ENCODE assay signal across 24 cellular contexts in genomic region chr2:232897971-232898408, GRCh38. TPM values are rescaled to one million over a fixed set of nuclear protein-coding genes. Genes with fewer than 3 reads are reported as not detected.
DNase-seq lines count a peak whose midpoint lies in the region; ATAC-seq and TF ChIP-seq lines count a peak whose summit lies in the region.
"Had no signal": no experiment of that assay in that cellular context is flagged by ENCODE, and none has a peak within 500 bp of the region (broad histone marks: within the 10 kb centered on the region; RNA-seq: fewer than 3 reads in every experiment).

No MANE protein-coding gene starts in this region.

- TF ChIP-seq CTCF in type B pancreatic cell (conservative IDR thresholded peaks at IDR 0.05): no peak

- intact Hi-C loops in activated T-helper 2 cell treated with anti-CD3 and anti-CD28 coated beads, Interferon-gamma antibody, Interleukin-2, Interleukin-4, amounts not matched to agents 10 μg/mL and 5 μg/mL and 100 μg/mL, durations not matched to agents 14 hours and 24 hours and 36 hours (cut with micrococcal nuclease): loop anchor here (5.0 to 10.0 kb wide), 2 partner anchors 167 to 349 kb away; partner anchors contain the start of gene INPP5D

- CTCF ChIA-PET in activated CD4-positive, alpha-beta T cell treated with anti-CD3 and anti-CD28 coated beads, Interleukin-2, amount 10 ng/mL, durations not matched to agents 7 days and 5 days (lab: Charles Lee): interaction anchor here (0.9 to 1.2 kb wide), 2 partner anchors 42 to 226 kb away, joined by 3 read pairs; no protein-coding TSS in a partner anchor

- H3K36me3 ChIP-seq in H7 (replicated peaks; ENCODE audit: control insufficient read depth, insufficient read depth, low read length): no peaks in the 10 kb centered on the region
- H3K36me3 ChIP-seq: BLaER1, lower lobe of right lung had no signal

- no peaks in the 10 kb centered on the region for H3K4me1 Mint-ChIP-seq in activated CD4-positive, alpha-beta T cell treated with anti-CD3 and anti-CD28 coated beads, Interleukin-2, amount 10 ng/mL, durations not matched to agents 7 days and 5 days
- H3K4me1 Mint-ChIP-seq in activated T-helper 2 cell treated with anti-CD3 and anti-CD28 coated beads, Interferon-gamma antibody, Interleukin-2, Interleukin-4, amounts not matched to agents 10 μg/mL and 5 μg/mL and 100 μg/mL, durations not matched to agents 14 hours and 24 hours and 36 hours (ENCODE audit: low read depth): peaks cover 12% of the 10 kb centered on the region
- H3K4me1 Mint-ChIP-seq in type B pancreatic cell (ENCODE audit: unreplicated experiment): no peaks in the 10 kb centered on the region
- H3K4me1 Mint-ChIP-seq: activated B cell treated with CpG ODN at 0.5 μM for 24 hours, IgD-negative memory B cell had no signal

- no peaks in the 10 kb centered on the region for H3K9me3 Mint-ChIP-seq in activated CD4-positive, alpha-beta T cell treated with anti-CD3 and anti-CD28 coated beads, Interleukin-2, amount 10 ng/mL, durations not matched to agents 7 days and 5 days
- H3K9me3 Mint-ChIP-seq in activated T-helper 2 cell treated with anti-CD3 and anti-CD28 coated beads, Interferon-gamma antibody, Interleukin-2, Interleukin-4, amounts not matched to agents 10 μg/mL and 5 μg/mL and 100 μg/mL, durations not matched to agents 14 hours and 24 hours and 36 hours: no peaks in the 10 kb centered on the region
- no peaks in the 10 kb centered on the region for H3K9me3 Mint-ChIP-seq in type B pancreatic cell
- H3K9me3 Mint-ChIP-seq: activated B cell treated with CpG ODN at 0.5 μM for 24 hours, IgD-negative memory B cell had no signal

- H3K27ac Mint-ChIP-seq in activated CD4-positive, alpha-beta T cell treated with anti-CD3 and anti-CD28 coated beads, Interleukin-2, amount 10 ng/mL, durations not matched to agents 7 days and 5 days: no peak overlapping the region
- H3K27ac Mint-ChIP-seq in activated T-helper 2 cell treated with anti-CD3 and anti-CD28 coated beads, Interferon-gamma antibody, Interleukin-2, Interleukin-4, amounts not matched to agents 10 μg/mL and 5 μg/mL and 100 μg/mL, durations not matched to agents 14 hours and 24 hours and 36 hours: no peak overlapping the region
- no peak overlapping the region for H3K27ac Mint-ChIP-seq in type B pancreatic cell
- H3K27ac Mint-ChIP-seq: activated B cell treated with CpG ODN at 0.5 μM for 24 hours, IgD-negative memory B cell had no signal

- H3K4me3 ChIP-seq in H7 (ENCODE audit: insufficient read depth, low read depth, low read length): no peak overlapping the region
- H3K4me3 ChIP-seq: BLaER1, lower lobe of right lung, psoas muscle, skin epidermis had no signal

- ATAC-seq in GM21619 (IDR thresholded peaks at IDR 0.05; ENCODE audit: unreplicated experiment): no peak
- ATAC-seq: esophagus mucosa, lower lobe of right lung, psoas muscle, SK-N-SH treated with all-trans-retinoic acid at 6 μM for 48 hours had no signal

- H3K27me3 Mint-ChIP-seq in activated CD4-positive, alpha-beta T cell treated with anti-CD3 and anti-CD28 coated beads, Interleukin-2, amount 10 ng/mL, durations not matched to agents 7 days and 5 days: no peaks in the 10 kb centered on the region
- no peaks in the 10 kb centered on the region for H3K27me3 Mint-ChIP-seq in activated T-helper 2 cell treated with anti-CD3 and anti-CD28 coated beads, Interferon-gamma antibody, Interleukin-2, Interleukin-4, amounts not matched to agents 10 μg/mL and 5 μg/mL and 100 μg/mL, durations not matched to agents 14 hours and 24 hours and 36 hours (ENCODE audit: low read depth)
- H3K27me3 Mint-ChIP-seq in type B pancreatic cell: no peaks in the 10 kb centered on the region
- H3K27me3 Mint-ChIP-seq: activated B cell treated with CpG ODN at 0.5 μM for 24 hours had no signal

- POLR2A ChIA-PET in activated CD4-positive, alpha-beta T cell treated with anti-CD3 and anti-CD28 coated beads, Interleukin-2, amount 10 ng/mL, durations not matched to agents 7 days and 5 days (lab: Charles Lee): interaction anchor here (0.7 kb wide), 1 partner anchor 13 kb away, joined by 5 read pairs; no protein-coding TSS in a partner anchor

- no peaks in the 10 kb centered on the region for H3K36me3 Mint-ChIP-seq in activated CD4-positive, alpha-beta T cell treated with anti-CD3 and anti-CD28 coated beads, Interleukin-2, amount 10 ng/mL, durations not matched to agents 7 days and 5 days (ENCODE audit: low read depth)
- no peaks in the 10 kb centered on the region for H3K36me3 Mint-ChIP-seq in activated T-helper 2 cell treated with anti-CD3 and anti-CD28 coated beads, Interferon-gamma antibody, Interleukin-2, Interleukin-4, amounts not matched to agents 10 μg/mL and 5 μg/mL and 100 μg/mL, durations not matched to agents 14 hours and 24 hours and 36 hours (ENCODE audit: low read depth)
- H3K36me3 Mint-ChIP-seq in type B pancreatic cell: no peaks in the 10 kb centered on the region
- H3K36me3 Mint-ChIP-seq: IgD-negative memory B cell had no signal

- peaks cover 12% of the 10 kb centered on the region for H3K27me3 ChIP-seq in H7 (ENCODE audit: control insufficient read depth, insufficient read depth, low read length)
- H3K27me3 ChIP-seq: BLaER1 had no signal

- peak; percentile 65 to 74 for DNase-seq in activated CD4-positive, alpha-beta T cell treated with anti-CD3 and anti-CD28 coated beads, Interleukin-2, amount 50 U/mL, for 48 hours
- DNase-seq in activated CD4-positive, alpha-beta T cell treated with anti-CD3 and anti-CD28 coated beads, Interleukin-2, amount 10 ng/mL, durations not matched to agents 7 days and 5 days: no peak
- peak; percentile 41 for DNase-seq in H7
- DNase-seq in activated T-helper 2 cell treated with anti-CD3 and anti-CD28 coated beads, Interferon-gamma antibody, Interleukin-2, Interleukin-4, amounts not matched to agents 10 μg/mL and 5 μg/mL and 100 μg/mL, durations not matched to agents 14 hours and 24 hours and 36 hours (ENCODE audit: low spot score): no peak
- DNase-seq in stimulated activated CD4-positive, alpha-beta T cell treated with anti-CD3 and anti-CD28 coated beads, Interleukin-4, amount 100 ng/mL, for 1 hour: peak; percentile 34
- DNase-seq in type B pancreatic cell (ENCODE audit: extremely low spot score, unreplicated experiment): no peak
- DNase-seq in NCI-H1105 (lab: John Stamatoyannopoulos, UW): no peak
- DNase-seq: activated B cell treated with CpG ODN at 0.5 μM for 24 hours; activated gamma-delta T cell treated with Interleukin-2 at 50 U/mL for 16 hours; Caco-2; DND-41; effector CD8-positive, alpha-beta T cell; islet precursor cell; lower lobe of right lung; NCI-H146; NCI-H2171 treated with DMSO at 0.1 percent for 48 hours; NCI-H526; psoas muscle had no signal

- no peak overlapping the region for H3K4me3 Mint-ChIP-seq in activated CD4-positive, alpha-beta T cell treated with anti-CD3 and anti-CD28 coated beads, Interleukin-2, amount 10 ng/mL, durations not matched to agents 7 days and 5 days
- H3K4me3 Mint-ChIP-seq in activated T-helper 2 cell treated with anti-CD3 and anti-CD28 coated beads, Interferon-gamma antibody, Interleukin-2, Interleukin-4, amounts not matched to agents 10 μg/mL and 5 μg/mL and 100 μg/mL, durations not matched to agents 14 hours and 24 hours and 36 hours (ENCODE audit: low read depth): peak overlapping the region; percentile 42
- H3K4me3 Mint-ChIP-seq in type B pancreatic cell: no peak overlapping the region
- H3K4me3 Mint-ChIP-seq: activated B cell treated with CpG ODN at 0.5 μM for 24 hours, IgD-negative memory B cell had no signal

RNA-seq across cellular contexts. Expression of gene SNORC, which starts 27.9 kb away (rescaled TPM):
- total RNA-seq in activated CD4-positive, alpha-beta T cell treated with anti-CD3 and anti-CD28 coated beads, Interleukin-2, amount 10 ng/mL, durations not matched to agents 7 days and 5 days: 1 to 10 TPM in 1 of 2 experiments, under 1 TPM in 1; 0.97 to 1.1 TPM
- 1.6 and 5.2 TPM in 2 replicates for total RNA-seq in H7 (2014; rRNA removed; shearing (Covaris generic))
- 1.9 and 3.2 TPM in 2 replicates for total RNA-seq in activated T-helper 2 cell treated with anti-CD3 and anti-CD28 coated beads, Interferon-gamma antibody, Interleukin-2, Interleukin-4, amounts not matched to agents 10 μg/mL and 5 μg/mL and 100 μg/mL, durations not matched to agents 14 hours and 24 hours and 36 hours
- total RNA-seq in type B pancreatic cell (ENCODE audit: low replicate concordance): 7.1 and 28.9 TPM in 2 replicates

Comparison
In these comparisons a context has a peak if more than half of its experiments do, and no peak if none do; other contexts are left out.
1. DNase-seq: peak in activated CD4-positive, alpha-beta T cell treated with anti-CD3 and anti-CD28 coated beads, Interleukin-2, amount 50 U/mL, for 48 hours (2 of 2), H7 (single experiment) and stimulated activated CD4-positive, alpha-beta T cell treated with anti-CD3 and anti-CD28 coated beads, Interleukin-4, amount 100 ng/mL, for 1 hour (single experiment); none in activated CD4-positive, alpha-beta T cell treated with anti-CD3 and anti-CD28 coated beads, Interleukin-2, amount 10 ng/mL, durations not matched to agents 7 days and 5 days (single experiment), activated T-helper 2 cell treated with anti-CD3 and anti-CD28 coated beads, Interferon-gamma antibody, Interleukin-2, Interleukin-4, amounts not matched to agents 10 μg/mL and 5 μg/mL and 100 μg/mL, durations not matched to agents 14 hours and 24 hours and 36 hours (single experiment), type B pancreatic cell (single experiment) and NCI-H1105 (single experiment).